Comparison of ENCODE assay signal across 1 cellular context in the genomic region with DNA sequence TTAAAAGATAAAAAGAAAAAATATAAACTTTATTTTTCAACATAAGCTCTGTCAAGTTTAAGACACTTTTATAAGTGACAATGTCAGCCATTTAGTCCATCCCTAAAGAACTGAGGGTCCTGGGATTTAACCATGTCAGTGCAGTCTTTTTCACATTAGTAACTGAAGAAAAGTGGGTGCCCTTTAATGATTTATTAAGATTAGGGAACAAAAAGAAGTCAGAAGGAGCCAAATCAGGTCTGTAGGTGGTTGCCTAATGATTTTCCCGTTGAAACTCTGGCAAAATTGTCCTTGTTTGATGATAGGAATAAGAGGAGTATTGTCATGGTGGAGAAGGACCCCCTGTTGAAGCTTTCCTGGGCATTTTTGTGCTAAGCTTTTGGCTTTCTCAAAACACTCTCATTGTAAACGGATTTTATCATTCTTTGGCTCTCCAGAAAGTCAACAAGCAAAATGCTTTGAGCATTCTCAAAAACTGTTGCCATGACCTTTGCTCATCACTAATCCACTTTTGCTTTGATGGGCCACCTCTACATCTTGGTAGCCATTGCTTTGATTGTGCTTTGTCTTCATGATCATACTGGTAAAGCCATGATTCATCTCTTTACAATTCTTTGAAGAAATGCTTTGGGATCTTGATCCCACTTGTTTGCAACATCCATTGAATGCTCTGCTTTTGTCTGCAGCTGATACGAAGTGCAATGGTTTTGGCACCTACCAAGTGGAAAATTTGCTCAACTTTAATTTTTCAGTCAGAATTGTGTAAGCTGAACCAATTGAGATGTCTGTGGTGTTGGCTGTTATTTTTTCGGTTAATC.
A peak's percentile ranks its signal among the peaks of the same experiment; 100 is the strongest.
TF ChIP-seq lines count a peak whose summit lies in the region.

No MANE protein-coding gene starts in this region.

TF ChIP-seq in HepG2, 621 proteins besides CTCF, POLR2A, EP300 and RAD21 (continued from another document and continues in another):
- TF ChIP-seq CHCHD3 (CRISPR knock-in tag; IDR thresholded peaks at IDR 0.05) (no peak), SP4 (CRISPR knock-in tag; IDR thresholded peaks at IDR 0.05) (no peak), ZNF441 (CRISPR knock-in tag; IDR thresholded peaks at IDR 0.05; ENCODE audit: borderline replicate concordance) (peak; percentile 58; the same call in 1 of the 2 replicates), ZFP91 (CRISPR knock-in tag; IDR thresholded peaks at IDR 0.05; ENCODE audit: borderline replicate concordance) (no peak), CBX1 (IDR thresholded peaks at IDR 0.05; ENCODE audit: low read depth) (no peak), ZNF432 (CRISPR knock-in tag; IDR thresholded peaks at IDR 0.05; ENCODE audit: borderline replicate concordance) (no peak), MIER3 (CRISPR knock-in tag; IDR thresholded peaks at IDR 0.05; ENCODE audit: borderline replicate concordance) (peak; percentile 54; the same call in 1 of the 2 replicates), HMGXB3 (CRISPR knock-in tag; IDR thresholded peaks at IDR 0.05; ENCODE audit: borderline replicate concordance) (peak; percentile 69; the same call in 1 of the 2 replicates), ZNF337 (CRISPR knock-in tag; IDR thresholded peaks at IDR 0.05; ENCODE audit: borderline replicate concordance, low read depth) (no peak), SYNCRIP (IDR thresholded peaks at IDR 0.05; ENCODE audit: insufficient read depth, low read depth, low read length) (no peak), ARNT2 (CRISPR knock-in tag; IDR thresholded peaks at IDR 0.05; ENCODE audit: low read depth) (peak; percentile 59; the same call in 1 of the 2 replicates), ZNF644 (CRISPR knock-in tag; IDR thresholded peaks at IDR 0.05; ENCODE audit: low read depth) (peak; percentile 100), HMG20A (CRISPR knock-in tag; IDR thresholded peaks at IDR 0.05; ENCODE audit: borderline replicate concordance) (peak; percentile 99), PCBP2 (optimal IDR thresholded peaks at IDR 0.05; ENCODE audit: low read depth, low read length, poor library complexity, severe bottlenecking) (no peak), KLF16 (CRISPR knock-in tag; IDR thresholded peaks at IDR 0.05) (no peak; a peak in 1 of 4 replicates), ZMYM4 (CRISPR knock-in tag; IDR thresholded peaks at IDR 0.05) (peak; percentile 96), CREB1 (IDR thresholded peaks at IDR 0.05) (no peak), CREB1 (CRISPR knock-in tag; IDR thresholded peaks at IDR 0.05) (peak; percentile 55), NFIC (IDR thresholded peaks at IDR 0.05; ENCODE audit: low read length) (peak; percentile 99), SMARCE1 (IDR thresholded peaks at IDR 0.05; ENCODE audit: borderline replicate concordance) (no peak), SMYD3 (CRISPR knock-in tag; IDR thresholded peaks at IDR 0.05) (peak; percentile 41; the same call in 1 of the 2 replicates), KMT2A (CRISPR knock-in tag; IDR thresholded peaks at IDR 0.05) (0 out of 2 replicates have a peak, but pooled peaks have one; percentile 38), SP5 (CRISPR knock-in tag; IDR thresholded peaks at IDR 0.05; ENCODE audit: borderline replicate concordance, low read depth) (peak; percentile 77), ZC3H13 (CRISPR knock-in tag; IDR thresholded peaks at IDR 0.05) (no peak), HDAC1 (CRISPR knock-in tag; IDR thresholded peaks at IDR 0.05) (peak; percentile 84), RARA (CRISPR knock-in tag; IDR thresholded peaks at IDR 0.05) (peak; percentile 88), ZBTB20 (CRISPR knock-in tag; IDR thresholded peaks at IDR 0.05; ENCODE audit: borderline replicate concordance, low read depth) (no peak), FOXK1 (CRISPR knock-in tag; IDR thresholded peaks at IDR 0.05; ENCODE audit: borderline replicate concordance, low read depth) (peak; percentile 70; the same call in 1 of the 2 replicates), ZNF75D (CRISPR knock-in tag; IDR thresholded peaks at IDR 0.05; ENCODE audit: borderline replicate concordance) (no peak), ZNF777 (CRISPR knock-in tag; IDR thresholded peaks at IDR 0.05) (no peak), ZNF484 (CRISPR knock-in tag; IDR thresholded peaks at IDR 0.05; ENCODE audit: borderline replicate concordance, low read depth) (no peak), ZSCAN22 (CRISPR knock-in tag; IDR thresholded peaks at IDR 0.05) (0 out of 2 replicates have a peak, but pooled peaks have one; percentile 29), ZFP41 (CRISPR knock-in tag; IDR thresholded peaks at IDR 0.05; ENCODE audit: borderline replicate concordance) (no peak)
- TF ChIP-seq, protein P1, sequence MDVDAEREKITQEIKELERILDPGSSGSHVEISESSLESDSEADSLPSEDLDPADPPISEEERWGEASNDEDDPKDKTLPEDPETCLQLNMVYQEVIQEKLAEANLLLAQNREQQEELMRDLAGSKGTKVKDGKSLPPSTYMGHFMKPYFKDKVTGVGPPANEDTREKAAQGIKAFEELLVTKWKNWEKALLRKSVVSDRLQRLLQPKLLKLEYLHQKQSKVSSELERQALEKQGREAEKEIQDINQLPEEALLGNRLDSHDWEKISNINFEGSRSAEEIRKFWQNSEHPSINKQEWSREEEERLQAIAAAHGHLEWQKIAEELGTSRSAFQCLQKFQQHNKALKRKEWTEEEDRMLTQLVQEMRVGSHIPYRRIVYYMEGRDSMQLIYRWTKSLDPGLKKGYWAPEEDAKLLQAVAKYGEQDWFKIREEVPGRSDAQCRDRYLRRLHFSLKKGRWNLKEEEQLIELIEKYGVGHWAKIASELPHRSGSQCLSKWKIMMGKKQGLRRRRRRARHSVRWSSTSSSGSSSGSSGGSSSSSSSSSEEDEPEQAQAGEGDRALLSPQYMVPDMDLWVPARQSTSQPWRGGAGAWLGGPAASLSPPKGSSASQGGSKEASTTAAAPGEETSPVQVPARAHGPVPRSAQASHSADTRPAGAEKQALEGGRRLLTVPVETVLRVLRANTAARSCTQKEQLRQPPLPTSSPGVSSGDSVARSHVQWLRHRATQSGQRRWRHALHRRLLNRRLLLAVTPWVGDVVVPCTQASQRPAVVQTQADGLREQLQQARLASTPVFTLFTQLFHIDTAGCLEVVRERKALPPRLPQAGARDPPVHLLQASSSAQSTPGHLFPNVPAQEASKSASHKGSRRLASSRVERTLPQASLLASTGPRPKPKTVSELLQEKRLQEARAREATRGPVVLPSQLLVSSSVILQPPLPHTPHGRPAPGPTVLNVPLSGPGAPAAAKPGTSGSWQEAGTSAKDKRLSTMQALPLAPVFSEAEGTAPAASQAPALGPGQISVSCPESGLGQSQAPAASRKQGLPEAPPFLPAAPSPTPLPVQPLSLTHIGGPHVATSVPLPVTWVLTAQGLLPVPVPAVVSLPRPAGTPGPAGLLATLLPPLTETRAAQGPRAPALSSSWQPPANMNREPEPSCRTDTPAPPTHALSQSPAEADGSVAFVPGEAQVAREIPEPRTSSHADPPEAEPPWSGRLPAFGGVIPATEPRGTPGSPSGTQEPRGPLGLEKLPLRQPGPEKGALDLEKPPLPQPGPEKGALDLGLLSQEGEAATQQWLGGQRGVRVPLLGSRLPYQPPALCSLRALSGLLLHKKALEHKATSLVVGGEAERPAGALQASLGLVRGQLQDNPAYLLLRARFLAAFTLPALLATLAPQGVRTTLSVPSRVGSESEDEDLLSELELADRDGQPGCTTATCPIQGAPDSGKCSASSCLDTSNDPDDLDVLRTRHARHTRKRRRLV (CRISPR knock-in tag; IDR thresholded peaks at IDR 0.05), result no peak
- TF ChIP-seq, protein P2, sequence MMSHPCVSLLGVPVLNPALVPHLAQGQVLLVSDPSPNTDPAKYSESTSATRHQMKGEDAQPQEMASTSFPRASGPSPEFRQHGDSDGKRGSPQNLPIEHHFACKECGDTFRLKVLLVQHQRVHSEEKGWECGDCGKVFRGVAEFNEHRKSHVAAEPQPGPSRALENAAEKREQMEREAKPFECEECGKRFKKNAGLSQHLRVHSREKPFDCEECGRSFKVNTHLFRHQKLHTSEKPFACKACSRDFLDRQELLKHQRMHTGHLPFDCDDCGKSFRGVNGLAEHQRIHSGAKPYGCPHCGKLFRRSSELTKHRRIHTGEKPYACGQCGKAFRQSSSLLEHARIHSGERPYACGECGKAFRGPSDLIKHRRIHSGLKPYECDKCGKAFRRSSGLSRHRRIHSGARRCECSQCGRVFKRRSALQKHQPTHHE (CRISPR knock-in tag; IDR thresholded peaks at IDR 0.05; ENCODE audit: borderline replicate concordance), result 0 out of 2 replicates have a peak, but pooled peaks have one; percentile 28
- TF ChIP-seq, protein P3, sequence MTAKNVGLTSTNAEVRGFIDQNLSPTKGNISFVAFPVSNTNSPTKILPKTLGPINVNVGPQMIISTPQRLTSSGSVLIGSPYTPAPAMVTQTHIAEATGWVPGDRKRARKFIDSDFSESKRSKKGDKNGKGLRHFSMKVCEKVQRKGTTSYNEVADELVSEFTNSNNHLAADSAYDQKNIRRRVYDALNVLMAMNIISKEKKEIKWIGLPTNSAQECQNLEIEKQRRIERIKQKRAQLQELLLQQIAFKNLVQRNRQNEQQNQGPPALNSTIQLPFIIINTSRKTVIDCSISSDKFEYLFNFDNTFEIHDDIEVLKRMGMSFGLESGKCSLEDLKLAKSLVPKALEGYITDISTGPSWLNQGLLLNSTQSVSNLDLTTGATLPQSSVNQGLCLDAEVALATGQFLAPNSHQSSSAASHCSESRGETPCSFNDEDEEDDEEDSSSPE (CRISPR knock-in tag; IDR thresholded peaks at IDR 0.05), result no peak; the same call in 1 of the 2 replicates
- TF ChIP-seq, protein P4, sequence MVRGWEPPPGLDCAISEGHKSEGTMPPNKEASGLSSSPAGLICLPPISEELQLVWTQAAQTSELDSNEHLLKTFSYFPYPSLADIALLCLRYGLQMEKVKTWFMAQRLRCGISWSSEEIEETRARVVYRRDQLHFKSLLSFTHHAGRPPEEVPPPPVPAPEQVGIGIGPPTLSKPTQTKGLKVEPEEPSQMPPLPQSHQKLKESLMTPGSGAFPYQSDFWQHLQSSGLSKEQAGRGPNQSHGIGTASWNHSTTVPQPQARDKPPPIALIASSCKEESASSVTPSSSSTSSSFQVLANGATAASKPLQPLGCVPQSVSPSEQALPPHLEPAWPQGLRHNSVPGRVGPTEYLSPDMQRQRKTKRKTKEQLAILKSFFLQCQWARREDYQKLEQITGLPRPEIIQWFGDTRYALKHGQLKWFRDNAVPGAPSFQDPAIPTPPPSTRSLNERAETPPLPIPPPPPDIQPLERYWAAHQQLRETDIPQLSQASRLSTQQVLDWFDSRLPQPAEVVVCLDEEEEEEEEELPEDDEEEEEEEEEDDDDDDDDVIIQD (CRISPR knock-in tag; IDR thresholded peaks at IDR 0.05; ENCODE audit: low read depth), result peak; percentile 94
- TF ChIP-seq, protein P5, sequence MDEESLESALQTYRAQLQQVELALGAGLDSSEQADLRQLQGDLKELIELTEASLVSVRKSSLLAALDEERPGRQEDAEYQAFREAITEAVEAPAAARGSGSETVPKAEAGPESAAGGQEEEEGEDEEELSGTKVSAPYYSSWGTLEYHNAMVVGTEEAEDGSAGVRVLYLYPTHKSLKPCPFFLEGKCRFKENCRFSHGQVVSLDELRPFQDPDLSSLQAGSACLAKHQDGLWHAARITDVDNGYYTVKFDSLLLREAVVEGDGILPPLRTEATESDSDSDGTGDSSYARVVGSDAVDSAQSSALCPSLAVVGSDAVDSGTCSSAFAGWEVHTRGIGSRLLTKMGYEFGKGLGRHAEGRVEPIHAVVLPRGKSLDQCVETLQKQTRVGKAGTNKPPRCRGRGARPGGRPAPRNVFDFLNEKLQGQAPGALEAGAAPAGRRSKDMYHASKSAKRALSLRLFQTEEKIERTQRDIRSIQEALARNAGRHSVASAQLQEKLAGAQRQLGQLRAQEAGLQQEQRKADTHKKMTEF (CRISPR knock-in tag; IDR thresholded peaks at IDR 0.05), result peak; percentile 97
- TF ChIP-seq, protein P6, sequence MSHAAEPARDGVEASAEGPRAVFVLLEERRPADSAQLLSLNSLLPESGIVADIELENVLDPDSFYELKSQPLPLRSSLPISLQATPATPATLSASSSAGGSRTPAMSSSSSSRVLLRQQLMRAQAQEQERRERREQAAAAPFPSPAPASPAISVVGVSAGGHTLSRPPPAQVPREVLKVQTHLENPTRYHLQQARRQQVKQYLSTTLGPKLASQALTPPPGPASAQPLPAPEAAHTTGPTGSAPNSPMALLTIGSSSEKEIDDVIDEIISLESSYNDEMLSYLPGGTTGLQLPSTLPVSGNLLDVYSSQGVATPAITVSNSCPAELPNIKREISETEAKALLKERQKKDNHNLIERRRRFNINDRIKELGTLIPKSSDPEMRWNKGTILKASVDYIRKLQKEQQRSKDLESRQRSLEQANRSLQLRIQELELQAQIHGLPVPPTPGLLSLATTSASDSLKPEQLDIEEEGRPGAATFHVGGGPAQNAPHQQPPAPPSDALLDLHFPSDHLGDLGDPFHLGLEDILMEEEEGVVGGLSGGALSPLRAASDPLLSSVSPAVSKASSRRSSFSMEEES (CRISPR knock-in tag; IDR thresholded peaks at IDR 0.05), result peak; percentile 82
